In the genomic region with DNA sequence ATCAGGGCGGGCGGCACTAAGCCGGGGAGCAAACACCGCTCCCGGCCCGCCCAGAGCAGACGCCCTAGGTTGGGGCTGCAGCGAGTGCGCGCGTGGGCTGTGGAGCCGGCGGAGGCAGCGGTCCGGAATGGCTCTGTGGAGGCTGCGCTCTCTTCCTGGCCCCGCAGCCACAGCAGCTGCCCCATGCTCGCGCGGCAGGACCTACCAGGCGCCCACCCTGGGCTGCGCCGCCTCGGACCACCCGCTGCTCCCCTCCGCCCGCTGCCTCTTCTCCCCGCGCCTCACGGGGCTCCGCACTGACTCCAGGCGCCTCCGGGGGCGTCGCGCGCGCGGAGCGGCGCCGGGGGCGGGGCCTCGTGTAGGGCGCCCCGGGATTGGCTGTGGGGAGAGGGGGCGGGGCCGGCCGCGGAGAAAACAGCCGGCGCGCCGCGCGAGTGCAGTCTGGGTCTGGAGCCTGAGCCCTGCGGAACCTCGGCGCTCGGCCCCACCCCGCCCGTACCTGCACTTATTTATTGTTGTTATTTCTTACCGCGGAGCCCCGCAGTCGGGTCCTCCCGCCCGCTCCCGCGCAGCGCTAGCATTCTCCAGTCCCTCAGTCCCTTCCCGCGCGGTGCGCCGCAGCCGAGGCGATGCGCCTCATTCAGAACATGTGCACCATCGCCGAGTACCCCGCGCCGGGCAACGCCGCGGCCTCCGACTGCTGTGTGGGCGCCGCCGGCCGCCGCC, we compare ENCODE assay signal across 8 cellular contexts. TPM values are rescaled to one million over a fixed set of nuclear protein-coding genes. Genes with fewer than 3 reads are reported as not detected.
DNase-seq lines count a peak whose midpoint lies in the region; ATAC-seq and TF ChIP-seq lines count a peak whose summit lies in the region.

A gene with protein sequence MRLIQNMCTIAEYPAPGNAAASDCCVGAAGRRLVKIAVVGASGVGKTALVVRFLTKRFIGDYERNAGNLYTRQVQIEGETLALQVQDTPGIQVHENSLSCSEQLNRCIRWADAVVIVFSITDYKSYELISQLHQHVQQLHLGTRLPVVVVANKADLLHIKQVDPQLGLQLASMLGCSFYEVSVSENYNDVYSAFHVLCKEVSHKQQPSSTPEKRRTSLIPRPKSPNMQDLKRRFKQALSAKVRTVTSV (plus strand): TSS at position 439 of the 726 bp plus-strand sequence. CDS start 191 bp downstream, at position 630.

- TF ChIP-seq CTCF in RWPE1 (conservative IDR thresholded peaks at IDR 0.05; ENCODE audit: low read depth): no peak; the same call in 1 of the 2 replicates
- TF ChIP-seq CTCF in gastroesophageal sphincter (IDR thresholded peaks at IDR 0.05): peak in 3 of 4 experiments; percentile 51 to 67 (median 58)
- TF ChIP-seq CTCF in neutrophil (IDR thresholded peaks at IDR 0.05): no peak

- H3K36me3 ChIP-seq in gastroesophageal sphincter: no peaks in the 10 kb centered on the region
- H3K36me3 ChIP-seq in neutrophil: no peaks in the 10 kb centered on the region

- H3K27ac ChIP-seq in RWPE1 (peak within 1 kb of the TSS; percentile 47), gastroesophageal sphincter (peak within 1 kb of the TSS in 2 of 4 donors; percentile 69 to 75), neutrophil (no peak within 1 kb of the TSS)

- DNase-seq in DMS 273 treated with DMSO at 0.1 percent for 48 hours (lab: John Stamatoyannopoulos, UW): peak; percentile 26
- peak; percentile 68 for DNase-seq in HuH-7.5 (ENCODE audit: low spot score)
- DNase-seq in RWPE1 (ENCODE audit: low spot score): peak; percentile 90
- peak; percentile 59 for DNase-seq in activated gamma-delta T cell treated with anti-CD3 and anti-CD28 coated beads, Interleukin-2, amount 50 U/mL, for 16 hours (ENCODE audit: low read depth)
- DNase-seq in stromal cell of bone marrow (ENCODE audit: low read depth): peak; percentile 48

- no peak for TF ChIP-seq EP300 in gastroesophageal sphincter (IDR thresholded peaks at IDR 0.05)

- H3K4me3 ChIP-seq in gastroesophageal sphincter (peak within 1 kb of the TSS; percentile 41 to 67), neutrophil (ENCODE audit: low read depth in 1 of 2, low read length in 1 of 2) (peak within 1 kb of the TSS; percentile 23 to 46)

- 2% methylated on average over 6 to 11 of the region's 93 CpGs for WGBS in gastroesophageal sphincter (ENCODE audit: low coverage in 1 of 2), 2 donors

- H3K4me1 ChIP-seq in gastroesophageal sphincter: peaks cover 0 to 32% (median 0%) of the 10 kb centered on the region in 3 donors
- peaks cover 4 to 11% of the 10 kb centered on the region in 2 experiments for H3K4me1 ChIP-seq in neutrophil (ENCODE audit: control insufficient read depth in 1 of 2, insufficient read depth in 1 of 2, low read depth in 1 of 2, low read length in 1 of 2)

- H3K27me3 ChIP-seq in gastroesophageal sphincter (peaks cover 13% of the 10 kb centered on the region), neutrophil (peaks cover 67% of the 10 kb centered on the region)

- H3K9me3 ChIP-seq in gastroesophageal sphincter (peaks cover 0 to 10% (median 0%) of the 10 kb centered on the region in 3 donors), neutrophil (no peaks in the 10 kb centered on the region)

- ATAC-seq in GM21528 (IDR thresholded peaks at IDR 0.05; ENCODE audit: low FRiP score, unreplicated experiment): peak; percentile 100
- peak; percentile 98 for ATAC-seq in gastroesophageal sphincter

- peak; percentile 26 to 52 for TF ChIP-seq POLR2A in gastroesophageal sphincter (IDR thresholded peaks at IDR 0.05)

- CTCF ChIA-PET in RWPE1 (lab: Yijun Ruan, JAX): interaction anchor here (0.6 kb wide), 1 partner anchor 488 kb away, joined by 3 read pairs; no protein-coding TSS in a partner anchor

- POLR2A ChIA-PET in RWPE1 (lab: Yijun Ruan, JAX; ENCODE audit: low non-redundant PET): interaction anchor here (0.6 kb wide), 1 partner anchor 140 kb away, joined by 3 read pairs; no protein-coding TSS in a partner anchor

RNA-seq across cellular contexts. Expression of the gene that starts here (rescaled TPM):
- total RNA-seq in gastroesophageal sphincter: 1 to 10 TPM in 3 of 4 donors, under 1 TPM in 1; 0.62 to 8.8 (median 2.6) TPM

Comparison
In these comparisons a context has a peak if more than half of its experiments do, and no peak if none do; other contexts are left out.
1. DNase-seq: peak in every context shown above with its lines; median percentile 90 in RWPE1; 68 in HuH-7.5; 59 in activated gamma-delta T cell treated with anti-CD3 and anti-CD28 coated beads, Interleukin-2, amount 50 U/mL, for 16 hours; 48 in stromal cell of bone marrow; 26 in DMS 273 treated with DMSO at 0.1 percent for 48 hours.
2. CTCF ChIP-seq: peak in gastroesophageal sphincter (3 of 4); none in RWPE1 (single experiment) and neutrophil (single experiment).